Comparison of ENCODE assay signal across 13 cellular contexts in the genomic region with DNA sequence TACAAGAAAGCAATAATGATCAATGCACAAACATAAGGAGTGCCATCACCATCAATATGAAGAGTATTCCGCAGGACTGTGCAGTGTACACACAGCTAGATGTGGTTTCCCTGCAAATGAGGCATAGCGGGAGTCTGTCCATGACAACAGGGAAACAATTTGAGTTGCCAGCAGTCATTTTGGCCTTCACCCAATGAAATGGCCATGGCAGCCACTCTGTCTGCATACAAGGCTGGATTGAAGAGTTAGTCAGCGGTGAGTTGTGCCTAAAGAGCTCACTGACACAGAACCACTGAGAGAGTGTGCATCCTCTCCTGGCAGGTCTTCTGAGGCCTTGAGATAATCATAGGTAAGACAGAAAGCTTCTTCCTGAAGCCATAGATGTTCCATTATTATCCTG.
DNase-seq lines count a peak whose midpoint lies in the region; ATAC-seq, FAIRE-seq and TF ChIP-seq lines count a peak whose summit lies in the region.
"Had no signal": no experiment of that assay in that cellular context is flagged by ENCODE, and none has a peak within 500 bp of the region (broad histone marks: within the 10 kb centered on the region; RNA-seq: fewer than 3 reads in every experiment).

No MANE protein-coding gene starts in this region.

- H3K36me3 ChIP-seq in bronchial epithelial cell (ENCODE audit: control insufficient read depth, insufficient read depth, low read length) (no peaks in the 10 kb centered on the region), tibial nerve (no peaks in the 10 kb centered on the region)
- H3K36me3 ChIP-seq: WERI-Rb-1 had no signal

- no peak for TF ChIP-seq POLR2A in tibial nerve (IDR thresholded peaks at IDR 0.05)

- H3K27me3 ChIP-seq in bronchial epithelial cell (ENCODE audit: control insufficient read depth, insufficient read depth, low read length) (no peaks in the 10 kb centered on the region), tibial nerve (no peaks in the 10 kb centered on the region)

- TF ChIP-seq CTCF in bronchial epithelial cell (IDR thresholded peaks at IDR 0.05; ENCODE audit: insufficient read depth, low read length, severe bottlenecking), result no peak
- TF ChIP-seq CTCF in tibial nerve (IDR thresholded peaks at IDR 0.05), result no peak

- in situ Hi-C loops in Caki2 (cut with HindIII; ENCODE audit: low pct_unique_long_range_greater_than_20kb, low sequenced_read_pairs), result no loop called here

- H3K4me3 Mint-ChIP-seq in activated T-cell treated with anti-CD3 and anti-CD28 coated beads, Interleukin-2, amount 50 U/mL, for 24 hours, result no peak overlapping the region
- H3K4me3 Mint-ChIP-seq: nephron progenitor cell had no signal

- no peaks in the 10 kb centered on the region for H3K9me3 Mint-ChIP-seq in activated T-cell treated with anti-CD3 and anti-CD28 coated beads, Interleukin-2, amount 50 U/mL, for 24 hours
- H3K9me3 Mint-ChIP-seq: nephron progenitor cell had no signal

- H3K27ac ChIP-seq in tibial nerve, result no peak overlapping the region
- H3K27ac ChIP-seq: WERI-Rb-1 had no signal

- no peaks in the 10 kb centered on the region for H3K9me3 ChIP-seq in tibial nerve

- WGBS in tibial nerve, 2 donors, result 84 to 92% methylated on average over 3 of the region's 3 CpGs

- no peaks in the 10 kb centered on the region for H3K4me1 ChIP-seq in tibial nerve

- H3K27me3 Mint-ChIP-seq in activated T-cell treated with anti-CD3 and anti-CD28 coated beads, Interleukin-2, amount 50 U/mL, for 24 hours, result no peaks in the 10 kb centered on the region

- TF ChIP-seq EP300 in tibial nerve (IDR thresholded peaks at IDR 0.05), result no peak

- no peaks in the 10 kb centered on the region for H3K36me3 Mint-ChIP-seq in activated T-cell treated with anti-CD3 and anti-CD28 coated beads, Interleukin-2, amount 50 U/mL, for 24 hours (ENCODE audit: low read depth)

- DNase-seq in Caki2 (ENCODE audit: low read depth) (peak; percentile 67), NCI-H187 (lab: John Stamatoyannopoulos, UW) (peak; percentile 1 to 4), bronchial epithelial cell (ENCODE audit: low read depth) (peak; percentile 22), midbrain (lab: John Stamatoyannopoulos, UW) (peak; percentile 88), LoVo (ENCODE audit: low spot score) (no peak), tibial nerve (ENCODE audit: low spot score in 2 of 2) (no peak)
- DNase-seq in activated T-cell treated with anti-CD3 and anti-CD28 coated beads, Interleukin-2, amount 50 U/mL, for 24 hours, result no peak
- DNase-seq: DMS 273 treated with DMSO at 0.1 percent for 48 hours; nephron progenitor cell; stimulated activated CD4-positive, alpha-beta T cell treated with anti-CD3 and anti-CD28 coated beads, Interleukin-2, amount 100 ng/mL, for 48 hours; WERI-Rb-1 had no signal

- H3K4me3 ChIP-seq in bronchial epithelial cell (ENCODE audit: low read depth, low read length) (no peak overlapping the region), tibial nerve (no peak overlapping the region)

- no peak overlapping the region for H3K27ac Mint-ChIP-seq in activated T-cell treated with anti-CD3 and anti-CD28 coated beads, Interleukin-2, amount 50 U/mL, for 24 hours
- H3K27ac Mint-ChIP-seq: nephron progenitor cell had no signal

- ATAC-seq in HG03342 (IDR thresholded peaks at IDR 0.05; ENCODE audit: unreplicated experiment), result no peak
- ATAC-seq: HCT116 had no signal

- no peaks in the 10 kb centered on the region for H3K4me1 Mint-ChIP-seq in activated T-cell treated with anti-CD3 and anti-CD28 coated beads, Interleukin-2, amount 50 U/mL, for 24 hours (ENCODE audit: low read depth)
- H3K4me1 Mint-ChIP-seq: nephron progenitor cell had no signal

- FAIRE-seq in bronchial epithelial cell (lab: Jason Lieb, UNC), result no peak

Comparison
In these comparisons a context has a peak if more than half of its experiments do, and no peak if none do; other contexts are left out.
1. DNase-seq: peak in Caki2 (single experiment), NCI-H187 (2 of 2), bronchial epithelial cell (single experiment) and midbrain (single experiment); none in LoVo (single experiment), activated T-cell treated with anti-CD3 and anti-CD28 coated beads, Interleukin-2, amount 50 U/mL, for 24 hours (single experiment) and tibial nerve (0 of 2).